In genomic region chr20:7610681-7611080, GRCh38 we compare ENCODE assay signal across 26 cellular contexts.
"Had no signal": no experiment of that assay in that cellular context is flagged by ENCODE, and none has a peak within 500 bp of the region (broad histone marks: within the 10 kb centered on the region; RNA-seq: fewer than 3 reads in every experiment).

No MANE protein-coding gene starts in this region.

- H3K27me3 ChIP-seq: colonic mucosa, esophagus squamous epithelium, gastrocnemius medialis, heart right ventricle, left lung had no signal

- DNase-seq: colonic mucosa; cortex of kidney; effector CD8-positive, alpha-beta T cell; effector memory CD8-positive, alpha-beta T cell; endodermal cell; erythroblast; esophagus squamous epithelium; foreskin fibroblast; foreskin melanocyte; gastrocnemius medialis; glutamatergic neuron; head of caudate nucleus; heart right ventricle; hippocampal formation; left cardiac atrium; left lung; left ventricle myocardium superior; lower lobe of right lung; mesenchymal stem cell; mucosa of descending colon; naive B cell; naive thymus-derived CD8-positive, alpha-beta T cell had no signal

- FAIRE-seq: endometrium, keratinocyte had no signal

- H3K9me3 ChIP-seq: colonic mucosa, esophagus squamous epithelium, gastrocnemius medialis, heart right ventricle, left lung, lower lobe of right lung, mucosa of descending colon had no signal

- H3K4me3 ChIP-seq: colonic mucosa, esophagus squamous epithelium, gastrocnemius medialis, heart right ventricle, left lung, lower lobe of right lung, mucosa of descending colon had no signal

- H3K27ac ChIP-seq: colonic mucosa, epithelial cell of prostate, esophagus squamous epithelium, gastrocnemius medialis, heart right ventricle, left lung, lower lobe of right lung had no signal

- ATAC-seq: effector memory CD8-positive, alpha-beta T cell; esophagus mucosa; gastrocnemius medialis; heart right ventricle; left cardiac atrium; left lung; left ventricle myocardium superior; lower lobe of right lung; mucosa of descending colon; naive thymus-derived CD8-positive, alpha-beta T cell had no signal

- H3K4me1 ChIP-seq: colonic mucosa, esophagus squamous epithelium, gastrocnemius medialis, heart right ventricle, left lung, lower lobe of right lung had no signal

- H3K36me3 ChIP-seq: colonic mucosa, esophagus squamous epithelium, gastrocnemius medialis, heart right ventricle, left lung, lower lobe of right lung had no signal
